In genomic region chr3:101695779-101696372, GRCh38 we compare ENCODE assay signal across 7 cellular contexts. TPM values are rescaled to one million over a fixed set of nuclear protein-coding genes. Genes with fewer than 3 reads are reported as not detected.
DNase-seq lines count a peak whose midpoint lies in the region; ATAC-seq, FAIRE-seq and TF ChIP-seq lines count a peak whose summit lies in the region.

No MANE protein-coding gene starts in this region.

- FAIRE-seq in small intestine (lab: Jason Lieb, UNC): no peak

- in situ Hi-C loops in GM13976 (cut with MboI; ENCODE audit: low sequenced_read_pairs, unreplicated experiment): no loop called here

- H3K9me3 ChIP-seq in SJCRH30 (replicated peaks) (no peaks in the 10 kb centered on the region), small intestine (ENCODE audit: control insufficient read depth, low read depth) (no peaks in the 10 kb centered on the region)

- DNase-seq in GM13976 (ENCODE audit: low spot score) (no peak), SJCRH30 (peak; percentile 76 to 95), foreskin fibroblast (peak in 1 of 2 donors; percentile 74), small intestine (peak; percentile 54), GDM1 (lab: John Stamatoyannopoulos, UW) (no peak)

- peak; percentile 59 for TF ChIP-seq CTCF in GM13976 (IDR thresholded peaks at IDR 0.05; ENCODE audit: borderline replicate concordance, control extremely low read depth, extremely low read depth, insufficient read depth, missing control alignments)
- TF ChIP-seq CTCF in foreskin fibroblast (IDR thresholded peaks at IDR 0.05; ENCODE audit: low read depth, low read length): peak; percentile 50

- H3K27me3 ChIP-seq in SJCRH30 (no peaks in the 10 kb centered on the region), small intestine (ENCODE audit: control insufficient read depth in 2 of 2, insufficient read depth in 2 of 2, low read length in 2 of 2) (no peaks in the 10 kb centered on the region)

- 33 to 36% (median 35%) methylated on average over 10 of the region's 10 CpGs for WGBS in small intestine, 3 donors

- H3K4me1 ChIP-seq in SJCRH30: peaks cover 15% of the 10 kb centered on the region
- no peaks in the 10 kb centered on the region for H3K4me1 ChIP-seq in small intestine (ENCODE audit: control insufficient read depth in 2 of 2, insufficient read depth in 1 of 2, low read depth in 1 of 2, low read length in 1 of 2)

- peak overlapping the region; percentile 43 for H3K4me3 ChIP-seq in SJCRH30
- H3K4me3 ChIP-seq in foreskin fibroblast (ENCODE audit: low read depth in 1 of 2, low read length in 2 of 2): no peak overlapping the region
- no peak overlapping the region for H3K4me3 ChIP-seq in small intestine (ENCODE audit: low read depth in 1 of 2, low read length in 2 of 2)

- H3K36me3 ChIP-seq in SJCRH30: no peaks in the 10 kb centered on the region
- no peaks in the 10 kb centered on the region for H3K36me3 ChIP-seq in small intestine (ENCODE audit: control insufficient read depth in 2 of 2, insufficient read depth in 2 of 2, low read length in 2 of 2)

- peak overlapping the region; percentile 67 for H3K27ac ChIP-seq in SJCRH30
- H3K27ac ChIP-seq in small intestine (ENCODE audit: low read depth in 1 of 2, low read length in 1 of 2): no peak overlapping the region

- ATAC-seq in GM19023 (IDR thresholded peaks at IDR 0.05; ENCODE audit: unreplicated experiment): no peak
- ATAC-seq in HG03457 (IDR thresholded peaks at IDR 0.05; ENCODE audit: unreplicated experiment): no peak

RNA-seq across cellular contexts. Expression of gene RPL24, which starts 9.4 kb away (rescaled TPM):
- total RNA-seq in SJCRH30 (2014; rRNA removed; shearing (Covaris generic)): 5,296 and 6,510 TPM in 2 replicates
- 1,000 to 10,000 TPM; 1,703 to 2,570 (median 2,486) TPM for polyA plus RNA-seq in small intestine

RNA-seq across cellular contexts. Expression of gene ZBTB11, which starts 18.9 kb away (rescaled TPM):
- 28.6 and 31.3 TPM in 2 replicates for total RNA-seq in SJCRH30 (2014; rRNA removed; shearing (Covaris generic))
- 1 to 10 TPM; 5.4 to 6.7 (median 5.8) TPM for polyA plus RNA-seq in small intestine

RNA-seq across cellular contexts. Expression of gene CEP97, which starts 28.5 kb away (rescaled TPM):
- total RNA-seq in SJCRH30 (2014; rRNA removed; shearing (Covaris generic)): 46.3 and 48.9 TPM in 2 replicates
- 1 to 10 TPM in 1 of 3 donors, under 1 TPM in 2; 0.27 to 2.2 (median 0.89) TPM for polyA plus RNA-seq in small intestine

Comparison
In these comparisons a context has a peak if more than half of its experiments do, and no peak if none do; other contexts are left out.
1. DNase-seq: peak in SJCRH30 (2 of 2) and small intestine (single experiment); none in GM13976 (single experiment) and GDM1 (single experiment).